Comparison of ENCODE assay signal across 8 cellular contexts in genomic region chr6:161273356-161273751, GRCh38. TPM values are rescaled to one million over a fixed set of nuclear protein-coding genes. Genes with fewer than 3 reads are reported as not detected.
DNase-seq lines count a peak whose midpoint lies in the region; ATAC-seq and TF ChIP-seq lines count a peak whose summit lies in the region.

No MANE protein-coding gene starts in this region.

- H3K4me3 ChIP-seq in dorsolateral prefrontal cortex: peak overlapping the region; percentile 60 to 90 (median 75)
- H3K4me3 ChIP-seq in thoracic aorta: peak overlapping the region; percentile 77

- TF ChIP-seq CTCF in WTC11 (IDR thresholded peaks at IDR 0.05): no peak
- TF ChIP-seq CTCF in dorsolateral prefrontal cortex (IDR thresholded peaks at IDR 0.05 in 54 of 56, conservative IDR thresholded peaks at IDR 0.05 in 2 of 56; ENCODE audit: low read depth in 1 of 56, partially characterized antibody in 56 of 56): peak in 1 of 56 donors; percentile 0
- TF ChIP-seq CTCF in mesothelial cell of epicardium (IDR thresholded peaks at IDR 0.05; ENCODE audit: unreplicated experiment): no peak
- TF ChIP-seq CTCF in thoracic aorta (IDR thresholded peaks at IDR 0.05): no peak

- H3K27ac Mint-ChIP-seq in WTC11 (peak overlapping the region; percentile 78), mesothelial cell of epicardium (peak overlapping the region; percentile 94)

- no peaks in the 10 kb centered on the region for H3K36me3 ChIP-seq in thoracic aorta

- ATAC-seq in GM19023 (IDR thresholded peaks at IDR 0.05; ENCODE audit: unreplicated experiment) (peak; percentile 8), WTC11 (no peak), thoracic aorta (ENCODE audit: insufficient number of reproducible peaks, low FRiP score, low read depth) (no peak)

- intact Hi-C loops in dorsolateral prefrontal cortex (cut with DNase I): loop anchor here (2.0 to 10.0 kb wide), 6 partner anchors 44 to 279 kb away; partner anchors contain the start of gene MAP3K4 (in 1 of the 2)

- 0 out of 2 replicates have a peak, but pooled peaks cover 4% of the 10 kb centered on the region for H3K27me3 Mint-ChIP-seq in WTC11 (ENCODE audit: low read depth)
- peaks cover 1% of the 10 kb centered on the region for H3K27me3 Mint-ChIP-seq in mesothelial cell of epicardium (ENCODE audit: low read depth)

- H3K4me1 Mint-ChIP-seq in WTC11 (peaks cover 44% of the 10 kb centered on the region), mesothelial cell of epicardium (peaks cover 21% of the 10 kb centered on the region)

- H3K9me3 Mint-ChIP-seq in WTC11 (peaks cover 6% of the 10 kb centered on the region; the same call in 1 of the 2 replicates), mesothelial cell of epicardium (no peaks in the 10 kb centered on the region)

- H3K36me3 Mint-ChIP-seq in WTC11 (peaks cover 13% of the 10 kb centered on the region), mesothelial cell of epicardium (peaks cover 7% of the 10 kb centered on the region)

- DNase-seq in HT1080 (ENCODE audit: low read depth) (peak; percentile 35), WTC11 (ENCODE audit: low spot score) (no peak), dorsolateral prefrontal cortex (no peak), mesothelial cell of epicardium (ENCODE audit: low spot score in 2 of 2, unreplicated experiment in 2 of 2) (peak in 1 of 2 experiments; percentile 47), thoracic aorta (ENCODE audit: low spot score) (no peak), germinal center (ENCODE audit: low spot score) (no peak), H4 (ENCODE audit: low spot score) (no peak)

- CTCF ChIA-PET in WTC11 (lab: Charles Lee): interaction anchor here (1.0 to 2.2 kb wide), 4 partner anchors 50 to 145 kb away, joined by 3 to 11 read pairs (median 4); no protein-coding TSS in a partner anchor

- POLR2A ChIA-PET in WTC11 (lab: Charles Lee): interaction anchor here (0.7 to 1.6 kb wide), 6 partner anchors 12 to 80 kb away, joined by 3 to 7 read pairs (median 4); no protein-coding TSS in a partner anchor

- no peaks in the 10 kb centered on the region for H3K9me3 ChIP-seq in thoracic aorta

- H3K4me3 Mint-ChIP-seq in WTC11 (peak overlapping the region; percentile 96), mesothelial cell of epicardium (peak overlapping the region; percentile 88)

- H3K27ac ChIP-seq in dorsolateral prefrontal cortex: peak overlapping the region; percentile 34 to 93 (median 87)
- H3K27ac ChIP-seq in thoracic aorta: no peak overlapping the region

- peaks cover 4 to 8% of the 10 kb centered on the region in 2 donors for H3K4me1 ChIP-seq in thoracic aorta (ENCODE audit: control insufficient read depth in 1 of 2, low read depth in 2 of 2)

- H3K27me3 ChIP-seq in dorsolateral prefrontal cortex (no peaks in the 10 kb centered on the region), thoracic aorta (replicated peaks; ENCODE audit: insufficient read depth) (no peaks in the 10 kb centered on the region)

TF ChIP-seq in WTC11, 78 proteins besides CTCF, POLR2A, EP300 and RAD21:
- TF ChIP-seq RELA (CRISPR knock-in tag; IDR thresholded peaks at IDR 0.05; ENCODE audit: borderline replicate concordance) (no peak), FOXJ3 (CRISPR knock-in tag; IDR thresholded peaks at IDR 0.05; ENCODE audit: borderline replicate concordance) (no peak)

RNA-seq across cellular contexts. Expression of gene AGPAT4, which starts 0.5 kb away (rescaled TPM):
- total RNA-seq in HT1080 (2014; rRNA removed; shearing (Covaris generic)): 3.9 and 4.9 TPM in 2 replicates
- 2.3 and 2.9 TPM in 2 replicates for polyA plus RNA-seq in HT1080 (2015; cell fraction: cytosol; rRNA removed)
- polyA plus RNA-seq in HT1080 (2015; cell fraction: nucleus; rRNA removed): 13.6 and 17.1 TPM in 2 replicates
- total RNA-seq in WTC11 (2021) (19.7 to 27.4 TPM (median 25.3 TPM) in 3 replicates), dorsolateral prefrontal cortex (100 to 1,000 TPM in 5 of 120 experiments, 10 to 100 TPM in 115; 34.6 to 138 (median 62.5) TPM), mesothelial cell of epicardium (21.5 to 23.9 TPM (median 23.7 TPM) in 3 replicates), thoracic aorta (10 to 100 TPM; 17.0 to 23.8 TPM)
- 3.4 and 3.9 TPM in 2 replicates for total RNA-seq in H4 (2014; rRNA removed; shearing (Covaris generic))

Comparison
In these comparisons a context has a peak if more than half of its experiments do, and no peak if none do; other contexts are left out.
1. H3K27ac ChIP-seq: peak in dorsolateral prefrontal cortex (59 of 59); none in thoracic aorta (0 of 2).